Comparison of ENCODE assay signal across 8 cellular contexts in genomic region chr1:207997486-207998268, GRCh38.
DNase-seq lines count a peak whose midpoint lies in the region; ATAC-seq and TF ChIP-seq lines count a peak whose summit lies in the region.

No MANE protein-coding gene starts in this region.

- POLR2A ChIA-PET in activated B cell treated with CpG ODN at 0.5 μM for 24 hours (lab: Charles Lee), result no interaction called here

- CTCF ChIA-PET in activated B cell treated with CpG ODN at 0.5 μM for 24 hours (lab: Charles Lee), result interaction anchor here (0.6 to 1.5 kb wide), 9 partner anchors 10 to 247 kb away, joined by 3 to 13 read pairs (median 3); no protein-coding TSS in a partner anchor

- H3K4me1 Mint-ChIP-seq in activated B cell treated with CpG ODN at 0.5 μM for 24 hours (no peaks in the 10 kb centered on the region), chondrocyte (ENCODE audit: low read depth) (peaks cover 6% of the 10 kb centered on the region)

- peaks cover 5% of the 10 kb centered on the region in 2 donors for H3K4me1 ChIP-seq in left lung

- TF ChIP-seq CTCF in activated B cell treated with CpG ODN at 0.5 μM for 24 hours (IDR thresholded peaks at IDR 0.05) (no peak), chondrocyte (IDR thresholded peaks at IDR 0.05) (peak; percentile 93), left lung (IDR thresholded peaks at IDR 0.05) (peak; percentile 67 to 86)

- H3K4me3 ChIP-seq in left lung, result no peak overlapping the region

- H3K27ac ChIP-seq in left lung, result no peak overlapping the region

- H3K4me3 Mint-ChIP-seq in activated B cell treated with CpG ODN at 0.5 μM for 24 hours, result no peak overlapping the region
- no peak overlapping the region for H3K4me3 Mint-ChIP-seq in chondrocyte (ENCODE audit: unreplicated experiment)

- H3K36me3 Mint-ChIP-seq in activated B cell treated with CpG ODN at 0.5 μM for 24 hours (ENCODE audit: low read depth), result no peaks in the 10 kb centered on the region
- H3K36me3 Mint-ChIP-seq in chondrocyte (ENCODE audit: low read depth), result peaks cover 8% of the 10 kb centered on the region

- H3K27me3 Mint-ChIP-seq in activated B cell treated with CpG ODN at 0.5 μM for 24 hours, result peaks cover 11% of the 10 kb centered on the region
- peaks cover 8% of the 10 kb centered on the region for H3K27me3 Mint-ChIP-seq in chondrocyte (ENCODE audit: low read depth)

- H3K27me3 ChIP-seq in left lung, result no peaks in the 10 kb centered on the region

- H3K9me3 Mint-ChIP-seq in activated B cell treated with CpG ODN at 0.5 μM for 24 hours (no peaks in the 10 kb centered on the region), chondrocyte (ENCODE audit: low read depth) (peaks cover 10% of the 10 kb centered on the region)

- no peaks in the 10 kb centered on the region for H3K36me3 ChIP-seq in left lung

- ATAC-seq in HG02678 (IDR thresholded peaks at IDR 0.05; ENCODE audit: unreplicated experiment), result peak; percentile 81
- peak; percentile 67 for ATAC-seq in activated B cell treated with CpG ODN at 0.5 μM for 24 hours (ENCODE audit: low read depth)
- peak; percentile 94 for ATAC-seq in left lung
- no peak for ATAC-seq in GM19328 (IDR thresholded peaks at IDR 0.05; ENCODE audit: unreplicated experiment)

- H3K27ac Mint-ChIP-seq in activated B cell treated with CpG ODN at 0.5 μM for 24 hours, result no peak overlapping the region
- H3K27ac Mint-ChIP-seq in chondrocyte (ENCODE audit: unreplicated experiment), result no peak overlapping the region

- intact Hi-C loops in activated B cell treated with CpG ODN at 0.5 μM for 24 hours (cut with micrococcal nuclease), result loop anchor here (1.0 kb wide), 1 partner anchor 112 kb away; no protein-coding TSS in a partner anchor
- intact Hi-C loops in left lung (cut with DNase I), result no loop called here

- H3K9me3 ChIP-seq in left lung, result no peaks in the 10 kb centered on the region

- DNase-seq in EH (ENCODE audit: low read depth) (peak; percentile 78), NCI-H2107 treated with DMSO at 0.1 percent for 48 hours (lab: John Stamatoyannopoulos, UW; ENCODE audit: unreplicated experiment) (peak; percentile 56), activated B cell treated with CpG ODN at 0.5 μM for 24 hours (no peak), chondrocyte (ENCODE audit: low spot score) (no peak), left lung (peak in 1 of 2 donors; percentile 66)
- peak; percentile 30 to 41 for DNase-seq in stimulated activated CD4-positive, alpha-beta T cell treated with anti-CD3 and anti-CD28 coated beads, Interleukin-4, amount 100 ng/mL, for 48 hours (ENCODE audit: low read depth in 2 of 2)

Comparison
In these comparisons a context has a peak if more than half of its experiments do, and no peak if none do; other contexts are left out.
1. DNase-seq: peak in EH (single experiment), NCI-H2107 treated with DMSO at 0.1 percent for 48 hours (single experiment) and stimulated activated CD4-positive, alpha-beta T cell treated with anti-CD3 and anti-CD28 coated beads, Interleukin-4, amount 100 ng/mL, for 48 hours (2 of 2); none in activated B cell treated with CpG ODN at 0.5 μM for 24 hours (single experiment) and chondrocyte (single experiment).